In the genomic region with DNA sequence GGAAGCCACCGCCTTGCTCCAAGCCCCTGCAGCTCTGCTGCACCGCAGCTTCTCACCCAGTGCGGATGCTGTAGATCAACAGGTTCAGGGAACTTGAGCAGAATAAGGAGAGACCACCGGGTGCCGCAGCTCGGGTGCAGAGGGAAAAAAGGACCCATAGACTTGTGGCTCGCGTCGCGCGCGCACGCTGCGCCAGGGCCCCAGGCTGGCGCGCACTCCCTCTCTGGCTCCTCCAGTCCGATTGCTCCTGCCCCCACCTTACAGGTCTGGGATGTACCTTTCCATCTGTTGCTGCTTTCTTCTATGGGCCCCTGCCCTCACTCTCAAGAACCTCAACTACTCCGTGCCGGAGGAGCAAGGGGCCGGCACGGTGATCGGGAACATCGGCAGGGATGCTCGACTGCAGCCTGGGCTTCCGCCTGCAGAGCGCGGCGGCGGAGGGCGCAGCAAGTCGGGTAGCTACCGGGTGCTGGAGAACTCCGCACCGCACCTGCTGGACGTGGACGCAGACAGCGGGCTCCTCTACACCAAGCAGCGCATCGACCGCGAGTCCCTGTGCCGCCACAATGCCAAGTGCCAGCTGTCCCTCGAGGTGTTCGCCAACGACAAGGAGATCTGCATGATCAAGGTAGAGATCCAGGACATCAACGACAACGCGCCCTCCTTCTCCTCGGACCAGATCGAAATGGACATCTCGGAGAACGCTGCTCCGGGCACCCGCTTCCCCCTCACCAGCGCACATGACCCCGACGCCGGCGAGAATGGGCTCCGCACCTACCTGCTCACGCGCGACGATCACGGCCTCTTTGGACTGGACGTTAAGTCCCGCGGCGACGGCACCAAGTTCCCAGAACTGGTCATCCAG, we compare ENCODE assay signal across 8 cellular contexts. TPM values are rescaled to one million over a fixed set of nuclear protein-coding genes. Genes with fewer than 3 reads are reported as not detected.
A peak's percentile ranks its signal among the peaks of the same experiment; 100 is the strongest.
DNase-seq lines count a peak whose midpoint lies in the region; ATAC-seq, FAIRE-seq and TF ChIP-seq lines count a peak whose summit lies in the region.

No MANE protein-coding gene starts in this region.

- H3K79me2 ChIP-seq in HepG2 (ENCODE audit: insufficient read depth, low read length), result no peaks in the 10 kb centered on the region

- 92% methylated on average over 46 of the region's 70 CpGs for WGBS in HepG2 (ENCODE audit: low lambda C conversion rate)
- 15% methylated on average over 15 of the region's 70 CpGs for WGBS in suprapubic skin

- intact Hi-C loops in HepG2 (cut with micrococcal nuclease; ENCODE audit: unreplicated experiment), result no loop called here

- no peak overlapping the region for H3K27ac ChIP-seq in HepG2 (ENCODE audit: extremely low read length, insufficient read depth, low read length)
- no peak overlapping the region for H3K27ac ChIP-seq in suprapubic skin

- FAIRE-seq in HepG2 (lab: Jason Lieb, UNC), result no peak
- FAIRE-seq in H54 (lab: Jason Lieb, UNC), result no peak

- no peak for TF ChIP-seq RAD21 in HepG2 (CRISPR knock-in tag; IDR thresholded peaks at IDR 0.05)

- H3K27me3 ChIP-seq in HepG2 (ENCODE audit: control insufficient read depth in 1 of 2, insufficient read depth in 2 of 2, low read length in 2 of 2), result peaks cover 0 to 13% of the 10 kb centered on the region in 2 experiments; a peak in 2 of 5 replicates
- peaks cover 72% of the 10 kb centered on the region for H3K27me3 ChIP-seq in suprapubic skin

- peaks cover 11% of the 10 kb centered on the region for H3K9me3 Mint-ChIP-seq in T-helper 1 cell treated with Interleukin-12 subunit alpha and Interleukin-12 subunit beta and Interleukin-4 antibody, amounts not matched to agents 30 μg/mL and 1 μg/mL, for 36 hours
- no peaks in the 10 kb centered on the region for H3K9me3 Mint-ChIP-seq in central memory CD8-positive, alpha-beta T cell

- no peak for TF ChIP-seq CTCF in HepG2 (CRISPR knock-in tag; IDR thresholded peaks at IDR 0.05)
- no peak for TF ChIP-seq CTCF in suprapubic skin (IDR thresholded peaks at IDR 0.05)

- no peak for ATAC-seq in central memory CD8-positive, alpha-beta T cell (replicated peaks; ENCODE audit: extremely low read depth, poor library complexity, severe bottlenecking)
- ATAC-seq in HepG2, result peak; percentile 35
- no peak for ATAC-seq in GM18870 (IDR thresholded peaks at IDR 0.05; ENCODE audit: unreplicated experiment)

- H3K27me3 Mint-ChIP-seq in T-helper 1 cell treated with Interleukin-12 subunit alpha and Interleukin-12 subunit beta and Interleukin-4 antibody, amounts not matched to agents 30 μg/mL and 1 μg/mL, for 36 hours (ENCODE audit: low read depth), result peaks cover 67% of the 10 kb centered on the region
- H3K27me3 Mint-ChIP-seq in central memory CD8-positive, alpha-beta T cell, result peaks cover 31% of the 10 kb centered on the region

- H3K4me1 ChIP-seq in HepG2 (ENCODE audit: insufficient read depth, low read length) (no peaks in the 10 kb centered on the region), suprapubic skin (peaks cover 40% of the 10 kb centered on the region)

- no peaks in the 10 kb centered on the region for H3K36me3 ChIP-seq in HepG2 (replicated peaks in 1 of 2; ENCODE audit: control insufficient read depth in 1 of 2, insufficient read depth in 2 of 2, low read length in 2 of 2)
- H3K36me3 ChIP-seq in suprapubic skin, result no peaks in the 10 kb centered on the region

- H2AFZ ChIP-seq in HepG2 (ENCODE audit: low read length), result no peak overlapping the region

- peak overlapping the region; percentile 52 for H3K27ac Mint-ChIP-seq in T-helper 1 cell treated with Interleukin-12 subunit alpha and Interleukin-12 subunit beta and Interleukin-4 antibody, amounts not matched to agents 30 μg/mL and 1 μg/mL, for 36 hours
- no peak overlapping the region for H3K27ac Mint-ChIP-seq in central memory CD8-positive, alpha-beta T cell (ENCODE audit: low read depth)

- CTCF ChIA-PET in HepG2 (lab: Yijun Ruan, JAX; ENCODE audit: low intra/inter-chr PET ratio, low total read pairs), result no interaction called here

- POLR2A ChIA-PET in HepG2 (lab: Yijun Ruan, JAX), result no interaction called here

- peak overlapping the region; percentile 58; the same call in 1 of the 2 replicates for H3K4me2 ChIP-seq in HepG2 (ENCODE audit: low read depth, low read length)

- no TSS peak for BruUV-seq in HepG2 (replicated peaks; lab: Mats Ljungman, UMichigan)

- H4K20me1 ChIP-seq in HepG2 (ENCODE audit: insufficient read depth, low read length), result no peaks in the 10 kb centered on the region

- H3K36me3 Mint-ChIP-seq in T-helper 1 cell treated with Interleukin-12 subunit alpha and Interleukin-12 subunit beta and Interleukin-4 antibody, amounts not matched to agents 30 μg/mL and 1 μg/mL, for 36 hours (ENCODE audit: low read depth), result peaks cover 3% of the 10 kb centered on the region
- no peaks in the 10 kb centered on the region for H3K36me3 Mint-ChIP-seq in central memory CD8-positive, alpha-beta T cell (ENCODE audit: insufficient read depth)

- no peak overlapping the region for H3K9ac ChIP-seq in HepG2 (ENCODE audit: insufficient read depth, low read depth, low read length)

- H3K9me3 ChIP-seq in HepG2 (ENCODE audit: low read length), result peaks cover 13% of the 10 kb centered on the region
- H3K9me3 ChIP-seq in suprapubic skin, result no peaks in the 10 kb centered on the region

- TF ChIP-seq EP300 in HepG2 (IDR thresholded peaks at IDR 0.05; ENCODE audit: low read depth in 2 of 2, low read length in 2 of 2) (no peak), HepG2 (CRISPR knock-in tag; IDR thresholded peaks at IDR 0.05; ENCODE audit: borderline replicate concordance) (no peak), suprapubic skin (IDR thresholded peaks at IDR 0.05) (no peak)

- H3K4me1 Mint-ChIP-seq in T-helper 1 cell treated with Interleukin-12 subunit alpha and Interleukin-12 subunit beta and Interleukin-4 antibody, amounts not matched to agents 30 μg/mL and 1 μg/mL, for 36 hours (ENCODE audit: low read depth), result peaks cover 22% of the 10 kb centered on the region
- H3K4me1 Mint-ChIP-seq in central memory CD8-positive, alpha-beta T cell, result no peaks in the 10 kb centered on the region

- no peak for DNase-seq in T-helper 1 cell
- no peak for DNase-seq in central memory CD8-positive, alpha-beta T cell (ENCODE audit: low spot score in 2 of 2)
- no peak for DNase-seq in HepG2 (ENCODE audit: low spot score)
- DNase-seq in suprapubic skin (ENCODE audit: low spot score in 2 of 2), result no peak
- DNase-seq in H54 (ENCODE audit: insufficient read length, low spot score), result no peak
- DNase-seq in KG1 (lab: John Stamatoyannopoulos, UW), result no peak

- H3K4me3 ChIP-seq in HepG2 (replicated peaks in 1 of 3; ENCODE audit: insufficient read depth in 1 of 3, low read depth in 2 of 3, low read length in 3 of 3) (peak overlapping the region in 1 of 3 experiments; percentile 45; a peak in 1 of 6 replicates), suprapubic skin (peak overlapping the region; percentile 53)

- H3K4me3 Mint-ChIP-seq in T-helper 1 cell treated with Interleukin-12 subunit alpha and Interleukin-12 subunit beta and Interleukin-4 antibody, amounts not matched to agents 30 μg/mL and 1 μg/mL, for 36 hours, result peak overlapping the region; percentile 73
- peak overlapping the region; percentile 56 for H3K4me3 Mint-ChIP-seq in central memory CD8-positive, alpha-beta T cell

- no peak for TF ChIP-seq POLR2A in HepG2 (IDR thresholded peaks at IDR 0.05; ENCODE audit: insufficient read depth in 1 of 2, low read depth in 2 of 2, low read length in 2 of 2)
- TF ChIP-seq POLR2A in suprapubic skin (IDR thresholded peaks at IDR 0.05), result no peak
- TF ChIP-seq POLR2A in H54 (IDR thresholded peaks at IDR 0.05; ENCODE audit: low read depth, low read length), result no peak

- in situ Hi-C loops in HepG2 (cut with HindIII; ENCODE audit: extremely low pct_ligation_motif_present, low pct_unique_long_range_greater_than_20kb), result loop anchor here (10.0 kb wide), 1 partner anchor 1322 kb away; no protein-coding TSS in a partner anchor

RNA-seq across cellular contexts. Expression of a gene that starts 1.0 kb away (rescaled TPM):
- total RNA-seq in HepG2 (2016; rRNA removed; fragmentation: Illumina TruSeq; extraction: Trizol), result not detected in 2 replicates
- total RNA-seq in HepG2 (2016; cell fraction: cytosol; rRNA removed; fragmentation: Illumina TruSeq; extraction: Trizol; ENCODE audit: low read depth), result not detected in 2 replicates
- total RNA-seq in HepG2 (2016; cell fraction: insoluble cytoplasmic fraction; rRNA removed; fragmentation: Illumina TruSeq; extraction: Trizol), result not detected in 2 replicates
- not detected in 2 replicates for total RNA-seq in HepG2 (2016; cell fraction: membrane; rRNA removed; fragmentation: Illumina TruSeq; extraction: Trizol)
- not detected in 2 replicates for total RNA-seq in HepG2 (2016; cell fraction: nucleus; rRNA removed; fragmentation: Illumina TruSeq; extraction: Trizol)
- not detected in 2 replicates for polyA plus RNA-seq in HepG2 (2011; rRNA removed)
- not detected in 2 replicates for polyA plus RNA-seq in HepG2 (2011; cell fraction: cytosol; rRNA removed)
- not detected in 2 replicates for polyA plus RNA-seq in HepG2 (2011; cell fraction: nucleus; rRNA removed)
- 0.01 TPM in 1 of 2 replicates, not detected in the other for polyA plus RNA-seq in HepG2 (2012)
- not detected in 2 replicates for polyA plus RNA-seq in HepG2 (2016; cell fraction: cytosol; fragmentation: Illumina TruSeq; extraction: Trizol; ENCODE audit: low read depth)
- polyA plus RNA-seq in HepG2 (2016; cell fraction: insoluble cytoplasmic fraction; fragmentation: Illumina TruSeq; extraction: Trizol; ENCODE audit: low read depth), result not detected in 2 replicates
- polyA plus RNA-seq in HepG2 (2016; cell fraction: membrane; fragmentation: Illumina TruSeq; extraction: Trizol; ENCODE audit: low read depth), result not detected in 2 replicates
- not detected in 2 replicates for polyA plus RNA-seq in HepG2 (2016; cell fraction: nucleus; fragmentation: Illumina TruSeq; extraction: Trizol; ENCODE audit: insufficient read depth, low read depth)
- 0.72 TPM in 1 of 2 replicates, not detected in the other for polyA minus RNA-seq in HepG2 (2011; rRNA and poly(A)+ RNA removed; ENCODE audit: low replicate concordance)
- polyA minus RNA-seq in HepG2 (2011; cell fraction: cytosol; rRNA and poly(A)+ RNA removed), result not detected in 2 replicates
- polyA minus RNA-seq in HepG2 (2011; cell fraction: nucleus; rRNA and poly(A)+ RNA removed), result not detected in 2 replicates
- total RNA-seq in suprapubic skin, result 1 to 10 TPM in 1 of 4 donors, under 1 TPM in 3; 0.57 to 1.3 (median 0.83) TPM
